12 cellular contexts compared by ENCODE assay signal in genomic region chr3:151990696-151991376, GRCh38.
A peak's percentile ranks its signal among the peaks of the same experiment; 100 is the strongest.
DNase-seq lines count a peak whose midpoint lies in the region; ATAC-seq, FAIRE-seq and TF ChIP-seq lines count a peak whose summit lies in the region.
"Had no signal": no experiment of that assay in that cellular context is flagged by ENCODE, and none has a peak within 500 bp of the region (broad histone marks: within the 10 kb centered on the region; RNA-seq: fewer than 3 reads in every experiment).

No MANE protein-coding gene starts in this region.

- peak overlapping the region; percentile 13 for H2AFZ ChIP-seq in endothelial cell of umbilical vein (ENCODE audit: low read depth, low read length)

- no peaks in the 10 kb centered on the region for H3K9me1 ChIP-seq in endothelial cell of umbilical vein (replicated peaks; ENCODE audit: control insufficient read depth, extremely low read depth, insufficient read depth, low read length)

- no peaks in the 10 kb centered on the region for H3K79me2 ChIP-seq in endothelial cell of umbilical vein (ENCODE audit: control insufficient read depth, insufficient read depth, low read length)

- ATAC-seq in GM21717 (IDR thresholded peaks at IDR 0.05; ENCODE audit: unreplicated experiment): no peak

- POLR2A ChIA-PET in endothelial cell of umbilical vein (lab: Charles Lee): no interaction called here

- H3K36me3 ChIP-seq in endothelial cell of umbilical vein (ENCODE audit: control insufficient read depth in 2 of 2, extremely low read depth in 1 of 2, insufficient read depth in 2 of 2, low read length in 2 of 2): no peaks in the 10 kb centered on the region
- no peaks in the 10 kb centered on the region for H3K36me3 ChIP-seq in small intestine (ENCODE audit: control insufficient read depth in 2 of 2, insufficient read depth in 2 of 2, low read length in 2 of 2)
- H3K36me3 ChIP-seq: HAP-1 had no signal

- TF ChIP-seq CTCF in endothelial cell of umbilical vein (IDR thresholded peaks at IDR 0.05; ENCODE audit: extremely low read depth in 1 of 2, insufficient read depth in 1 of 2, low read depth in 1 of 2, low read length in 2 of 2): no peak

- in situ Hi-C loops in ACHN (cut with HindIII; ENCODE audit: low pct_ligation_motif_present, low pct_unique_long_range_greater_than_20kb, low sequenced_read_pairs): no loop called here

- H3K9ac ChIP-seq in endothelial cell of umbilical vein (replicated peaks; ENCODE audit: extremely low read depth, insufficient read depth, low read length): no peak overlapping the region

- DNase-seq in HT-29 (ENCODE audit: low spot score) (peak; percentile 65), endothelial cell of umbilical vein (ENCODE audit: low read depth, low spot score) (no peak), small intestine (no peak), DMS 273 (lab: John Stamatoyannopoulos, UW; ENCODE audit: unreplicated experiment) (no peak), ACHN (no peak)
- DNase-seq: AML-193; CD4-positive, alpha-beta T cell; DMS79 treated with DMSO at 0.1 percent for 48 hours; GF-D8 had no signal

- H3K9me3 ChIP-seq in endothelial cell of umbilical vein (replicated peaks; ENCODE audit: control insufficient read depth, insufficient read depth, low read length) (no peaks in the 10 kb centered on the region), small intestine (ENCODE audit: control insufficient read depth, low read depth) (no peaks in the 10 kb centered on the region)
- H3K9me3 ChIP-seq: HAP-1 had no signal

- CTCF ChIA-PET in endothelial cell of umbilical vein (lab: Charles Lee): no interaction called here

- FAIRE-seq in endothelial cell of umbilical vein (lab: Jason Lieb, UNC) (no peak), small intestine (lab: Jason Lieb, UNC) (peak; percentile 82)

- no TSS peak for BruUV-seq in endothelial cell of umbilical vein (replicated peaks; lab: Mats Ljungman, UMichigan)

- no peaks in the 10 kb centered on the region for H4K20me1 ChIP-seq in endothelial cell of umbilical vein (replicated peaks; ENCODE audit: control insufficient read depth, extremely low read depth, insufficient read depth, low read length)

- 26 to 54% (median 31%) methylated on average over 2 of the region's 2 CpGs for WGBS in small intestine, 3 donors

- H3K4me2 ChIP-seq in endothelial cell of umbilical vein (ENCODE audit: insufficient read depth, low read length): no peak overlapping the region

- H3K4me3 ChIP-seq in endothelial cell of umbilical vein (replicated peaks in 1 of 3; ENCODE audit: insufficient read depth in 1 of 3, low read depth in 1 of 3, low read length in 3 of 3) (no peak overlapping the region), small intestine (ENCODE audit: low read depth in 1 of 2, low read length in 2 of 2) (no peak overlapping the region)
- H3K4me3 ChIP-seq: HAP-1 had no signal

- no peak overlapping the region for H3K27ac ChIP-seq in endothelial cell of umbilical vein (ENCODE audit: insufficient read depth, low read depth, low read length)
- no peak overlapping the region for H3K27ac ChIP-seq in small intestine (ENCODE audit: low read depth in 1 of 2, low read length in 1 of 2)
- H3K27ac ChIP-seq: C4-2B had no signal

- H3K27me3 ChIP-seq in endothelial cell of umbilical vein (ENCODE audit: control insufficient read depth in 2 of 2, insufficient read depth in 2 of 2, low read length in 2 of 2) (no peaks in the 10 kb centered on the region), small intestine (ENCODE audit: control insufficient read depth in 2 of 2, insufficient read depth in 2 of 2, low read length in 2 of 2) (no peaks in the 10 kb centered on the region)

- H3K4me1 ChIP-seq in endothelial cell of umbilical vein (ENCODE audit: control insufficient read depth, extremely low read depth, insufficient read depth, low read length) (no peaks in the 10 kb centered on the region), small intestine (ENCODE audit: control insufficient read depth in 2 of 2, insufficient read depth in 1 of 2, low read depth in 1 of 2, low read length in 1 of 2) (no peaks in the 10 kb centered on the region)
- H3K4me1 ChIP-seq: HAP-1 had no signal

- dilution Hi-C loops in endothelial cell of umbilical vein (cut with MboI; ENCODE audit: extremely low pct_ligation_motif_present, low sequenced_read_pairs): no loop called here

- intact Hi-C loops in endothelial cell of umbilical vein (cut with micrococcal nuclease): no loop called here

- no peak for TF ChIP-seq POLR2A in endothelial cell of umbilical vein (IDR thresholded peaks at IDR 0.05; ENCODE audit: low read depth, low read length)

TF ChIP-seq in endothelial cell of umbilical vein, 7 proteins besides CTCF, POLR2A, EP300 and RAD21:
- TF ChIP-seq MAX (IDR thresholded peaks at IDR 0.05; ENCODE audit: insufficient read depth, insufficient read length) (no peak), JUN (IDR thresholded peaks at IDR 0.05; ENCODE audit: borderline replicate concordance, insufficient read depth, insufficient read length, low read depth) (no peak), POLR2AphosphoS5 (IDR thresholded peaks at IDR 0.05; ENCODE audit: insufficient read depth, low read depth, low read length) (no peak), FOS (IDR thresholded peaks at IDR 0.05; ENCODE audit: borderline replicate concordance, insufficient read depth, low read length) (no peak), GATA2 (IDR thresholded peaks at IDR 0.05; ENCODE audit: insufficient read depth, insufficient read length, low read depth, low read length) (no peak), MYC (IDR thresholded peaks at IDR 0.05; ENCODE audit: low read depth, low read length) (no peak), EZH2 (IDR thresholded peaks at IDR 0.05; ENCODE audit: borderline replicate concordance, low read depth, low read length, severe bottlenecking) (no peak)
